In genomic region chr10:21158301-21158700, GRCh38 we compare ENCODE assay signal across 3 cellular contexts.
A peak's percentile ranks its signal among the peaks of the same experiment; 100 is the strongest.
TF ChIP-seq lines count a peak whose summit lies in the region.

No MANE protein-coding gene starts in this region.

TF ChIP-seq in HepG2, 621 proteins besides CTCF, POLR2A, EP300 and RAD21:
- TF ChIP-seq ZNF142 (CRISPR knock-in tag; IDR thresholded peaks at IDR 0.05) (no peak), SATB2 (CRISPR knock-in tag; IDR thresholded peaks at IDR 0.05) (no peak), ZNF629 (CRISPR knock-in tag; conservative IDR thresholded peaks at IDR 0.05) (peak; percentile 56), CEBPZ (IDR thresholded peaks at IDR 0.05; ENCODE audit: low read length) (no peak)
TF ChIP-seq in HepG2: peak in this region for 1.

TF ChIP-seq in K562, 482 proteins besides CTCF, POLR2A, EP300 and RAD21:
- TF ChIP-seq NCOA4 (IDR thresholded peaks at IDR 0.05; ENCODE audit: partially characterized antibody), result no peak
- no peak for TF ChIP-seq ZNF655 (CRISPR knock-in tag; IDR thresholded peaks at IDR 0.05)
- peak; percentile 38; the same call in 1 of the 2 replicates for TF ChIP-seq CBX1 (IDR thresholded peaks at IDR 0.05; ENCODE audit: low read depth)
- no peak for TF ChIP-seq TRIM24 (IDR thresholded peaks at IDR 0.05)
- no peak for TF ChIP-seq FOXJ3 (CRISPR knock-in tag; IDR thresholded peaks at IDR 0.05)
- no peak for TF ChIP-seq KDM4B (IDR thresholded peaks at IDR 0.05; ENCODE audit: borderline replicate concordance in 2 of 2, low read depth in 1 of 2)
- TF ChIP-seq YY1 (IDR thresholded peaks at IDR 0.05; ENCODE audit: borderline replicate concordance in 1 of 3, control insufficient read depth in 1 of 3, extremely low read depth in 1 of 3, insufficient read depth in 3 of 3, insufficient read length in 1 of 3, insufficient replicate concordance in 2 of 3, low read depth in 1 of 3, low read length in 2 of 3), result no peak
- TF ChIP-seq BCOR (IDR thresholded peaks at IDR 0.05), result peak; percentile 78
- TF ChIP-seq ATF2 (CRISPR knock-in tag; IDR thresholded peaks at IDR 0.05), result no peak
- TF ChIP-seq ZNF354B (CRISPR knock-in tag; IDR thresholded peaks at IDR 0.05), result no peak
- no peak for TF ChIP-seq FOXK2 (conservative IDR thresholded peaks at IDR 0.05 in 1 of 2, IDR thresholded peaks at IDR 0.05 in 1 of 2; ENCODE audit: low read depth in 2 of 2)
- TF ChIP-seq TOE1 (IDR thresholded peaks at IDR 0.05; ENCODE audit: borderline replicate concordance), result no peak
- TF ChIP-seq TOE1 (CRISPR knock-in tag; IDR thresholded peaks at IDR 0.05; ENCODE audit: borderline replicate concordance, low read depth), result no peak
- 0 out of 4 replicates have a peak, but pooled peaks of 1 of the 2 experiments have one; percentile 30 for TF ChIP-seq RCOR1 (IDR thresholded peaks at IDR 0.05; ENCODE audit: borderline replicate concordance in 1 of 2, low read depth in 2 of 2, low read length in 2 of 2)
- no peak for TF ChIP-seq HMBOX1 (IDR thresholded peaks at IDR 0.05)
- peak; percentile 43 for TF ChIP-seq CHD4 (IDR thresholded peaks at IDR 0.05; ENCODE audit: insufficient read depth, insufficient replicate concordance, low read depth, low read length, poor library complexity, severe bottlenecking)
- no peak for TF ChIP-seq TAF9B (IDR thresholded peaks at IDR 0.05; ENCODE audit: partially characterized antibody)
- TF ChIP-seq RBM25 (IDR thresholded peaks at IDR 0.05; ENCODE audit: low read depth, low read length, severe bottlenecking), result peak; percentile 93
- no peak for TF ChIP-seq TFE3 (CRISPR knock-in tag; IDR thresholded peaks at IDR 0.05)
- peak; percentile 45; the same call in 1 of the 2 replicates for TF ChIP-seq HDAC2 (IDR thresholded peaks at IDR 0.05)
- no peak for TF ChIP-seq IFI16 (CRISPR knock-in tag; IDR thresholded peaks at IDR 0.05)
- no peak for TF ChIP-seq SFPQ (IDR thresholded peaks at IDR 0.05; ENCODE audit: low read depth, low read length)
- peak; percentile 77 for TF ChIP-seq ADNP (tag; IDR thresholded peaks at IDR 0.05)
- no peak for TF ChIP-seq SMARCE1 (IDR thresholded peaks at IDR 0.05)
- no peak for TF ChIP-seq GATAD2A (IDR thresholded peaks at IDR 0.05)
- no peak for TF ChIP-seq RFX1 (IDR thresholded peaks at IDR 0.05)

TF ChIP-seq in H1, 55 proteins besides CTCF, POLR2A, EP300 and RAD21:
- TF ChIP-seq KDM1A (IDR thresholded peaks at IDR 0.05; ENCODE audit: borderline replicate concordance, low read length) (no peak), CTBP2 (IDR thresholded peaks at IDR 0.05; ENCODE audit: borderline replicate concordance, insufficient read depth, insufficient read length, low read length) (no peak), KDM4A (IDR thresholded peaks at IDR 0.05; ENCODE audit: low read depth, low read length, severe bottlenecking) (no peak), TCF12 (IDR thresholded peaks at IDR 0.05; ENCODE audit: low read depth, low read length) (no peak), CBX8 (IDR thresholded peaks at IDR 0.05; ENCODE audit: borderline replicate concordance, low read depth, low read length) (no peak), MAX (IDR thresholded peaks at IDR 0.05) (no peak), E2F6 (IDR thresholded peaks at IDR 0.05) (no peak), ATF3 (IDR thresholded peaks at IDR 0.05; ENCODE audit: insufficient read depth, low read depth, low read length) (no peak)
